Comparison of ENCODE assay signal across 1 cellular context in the genomic region with DNA sequence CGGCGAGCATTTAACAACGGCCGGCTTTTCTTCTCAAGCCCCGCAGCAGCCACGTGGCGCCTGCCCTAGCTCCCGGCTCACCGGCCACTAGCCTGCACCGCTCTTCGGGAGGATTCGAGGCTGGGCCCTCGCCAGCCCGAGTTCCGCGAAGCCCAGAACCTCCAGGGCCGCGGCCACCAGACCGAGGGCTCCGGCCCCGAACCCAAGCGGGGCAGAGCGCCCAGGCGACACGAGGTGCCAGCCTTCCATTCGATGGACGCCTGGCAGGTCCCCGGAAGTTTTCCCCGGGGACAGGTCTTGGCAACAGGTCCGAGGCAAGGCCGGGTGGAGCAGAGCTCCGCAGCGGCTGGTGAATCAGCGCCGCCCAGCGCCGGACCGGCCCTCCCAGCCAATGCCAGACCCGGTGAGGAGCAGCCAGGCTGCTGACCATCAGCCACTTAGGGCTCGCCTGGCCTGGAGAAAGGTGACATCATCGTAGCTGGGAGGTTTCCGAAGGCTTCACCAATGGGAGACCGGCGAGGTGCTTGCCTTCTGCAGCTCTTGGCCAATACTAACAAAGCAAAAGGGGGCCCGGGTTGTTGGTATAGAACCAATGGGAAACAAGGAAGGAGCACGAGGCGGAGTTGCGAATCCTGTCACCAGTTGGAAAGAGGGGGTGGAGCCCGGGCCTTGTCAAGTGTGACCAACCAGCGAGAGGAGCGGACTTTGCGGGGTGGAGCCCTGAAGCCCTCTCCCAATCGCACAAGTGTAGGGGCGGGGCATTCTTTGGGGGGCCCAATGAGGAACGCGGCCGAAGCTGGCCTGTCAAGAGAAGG.
TF ChIP-seq lines count a peak whose summit lies in the region.

No MANE protein-coding gene starts in this region.

TF ChIP-seq in K562, 482 proteins besides CTCF, POLR2A, EP300 and RAD21 (continued from another document and continues in another):
- TF ChIP-seq SMAD3 (CRISPR knock-in tag; conservative IDR thresholded peaks at IDR 0.05) (0 out of 2 replicates have a peak, but pooled peaks have one; percentile 48), RBFOX2 (IDR thresholded peaks at IDR 0.05; ENCODE audit: low read depth, low read length) (peak; percentile 93), SIN3A (IDR thresholded peaks at IDR 0.05; ENCODE audit: borderline replicate concordance in 2 of 2, control insufficient read depth in 1 of 2, low read depth in 2 of 2, low read length in 2 of 2) (peak; percentile 65 to 71; a peak in 2 of 4 replicates), POLR2AphosphoS2 (IDR thresholded peaks at IDR 0.05; ENCODE audit: low read length) (peak; percentile 89; the same call in 1 of the 2 replicates), ZBED1 (IDR thresholded peaks at IDR 0.05) (0 out of 2 replicates have a peak, but pooled peaks have one; percentile 48), RNF2 (IDR thresholded peaks at IDR 0.05) (peak; percentile 87), MYC (IDR thresholded peaks at IDR 0.05; ENCODE audit: low read depth, low read length) (peak; percentile 93), MYC (CRISPR knock-in tag; IDR thresholded peaks at IDR 0.05; ENCODE audit: borderline replicate concordance, low read depth) (peak; percentile 97), HIVEP1 (CRISPR knock-in tag; IDR thresholded peaks at IDR 0.05) (no peak), NFRKB (IDR thresholded peaks at IDR 0.05; ENCODE audit: low read depth) (peak; percentile 72; the same call in 1 of the 2 replicates), FOSL1 (tag; conservative IDR thresholded peaks at IDR 0.05) (peak; percentile 84), RBM14 (IDR thresholded peaks at IDR 0.05; ENCODE audit: borderline replicate concordance, insufficient read depth, low read depth, low read length) (0 out of 2 replicates have a peak, but pooled peaks have one; percentile 74), SRSF1 (IDR thresholded peaks at IDR 0.05; ENCODE audit: low read depth, low read length) (peak; percentile 85; the same call in 1 of the 2 replicates), NRF1 (conservative IDR thresholded peaks at IDR 0.05 in 1 of 2, IDR thresholded peaks at IDR 0.05 in 1 of 2) (peak; percentile 74 to 81), TAF9B (IDR thresholded peaks at IDR 0.05; ENCODE audit: partially characterized antibody) (peak; percentile 75), CREBBP (IDR thresholded peaks at IDR 0.05; ENCODE audit: low read depth, low read length) (no peak), CBX5 (IDR thresholded peaks at IDR 0.05; ENCODE audit: borderline replicate concordance, low read depth) (0 out of 2 replicates have a peak, but pooled peaks have one; percentile 35), CSDE1 (IDR thresholded peaks at IDR 0.05) (no peak), NR3C1 (CRISPR knock-in tag; IDR thresholded peaks at IDR 0.05) (no peak), ZC3H8 (IDR thresholded peaks at IDR 0.05) (peak; percentile 62; the same call in 1 of the 2 replicates), ZBTB1 (CRISPR knock-in tag; IDR thresholded peaks at IDR 0.05; ENCODE audit: borderline replicate concordance, low read depth) (no peak), MAFK (IDR thresholded peaks at IDR 0.05; ENCODE audit: low read length) (no peak; the same call in 1 of the 2 replicates), ELF1 (tag; IDR thresholded peaks at IDR 0.05) (peak; percentile 65; the same call in 1 of the 2 replicates), EP400 (IDR thresholded peaks at IDR 0.05) (peak; percentile 98), PTTG1 (tag; IDR thresholded peaks at IDR 0.05; ENCODE audit: low read depth) (no peak), PPARD (CRISPR knock-in tag; IDR thresholded peaks at IDR 0.05) (no peak), KHSRP (IDR thresholded peaks at IDR 0.05) (no peak), CEBPB (tag; IDR thresholded peaks at IDR 0.05) (peak; percentile 69), RHOXF2B (CRISPR knock-in tag; conservative IDR thresholded peaks at IDR 0.05) (no peak), KDM5B (IDR thresholded peaks at IDR 0.05; ENCODE audit: insufficient replicate concordance, low read depth, low read length) (peak; percentile 55)
- TF ChIP-seq, protein P1, sequence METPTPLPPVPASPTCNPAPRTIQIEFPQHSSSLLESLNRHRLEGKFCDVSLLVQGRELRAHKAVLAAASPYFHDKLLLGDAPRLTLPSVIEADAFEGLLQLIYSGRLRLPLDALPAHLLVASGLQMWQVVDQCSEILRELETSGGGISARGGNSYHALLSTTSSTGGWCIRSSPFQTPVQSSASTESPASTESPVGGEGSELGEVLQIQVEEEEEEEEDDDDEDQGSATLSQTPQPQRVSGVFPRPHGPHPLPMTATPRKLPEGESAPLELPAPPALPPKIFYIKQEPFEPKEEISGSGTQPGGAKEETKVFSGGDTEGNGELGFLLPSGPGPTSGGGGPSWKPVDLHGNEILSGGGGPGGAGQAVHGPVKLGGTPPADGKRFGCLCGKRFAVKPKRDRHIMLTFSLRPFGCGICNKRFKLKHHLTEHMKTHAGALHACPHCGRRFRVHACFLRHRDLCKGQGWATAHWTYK (CRISPR knock-in tag; IDR thresholded peaks at IDR 0.05), result peak; percentile 78
- TF ChIP-seq, protein P2, sequence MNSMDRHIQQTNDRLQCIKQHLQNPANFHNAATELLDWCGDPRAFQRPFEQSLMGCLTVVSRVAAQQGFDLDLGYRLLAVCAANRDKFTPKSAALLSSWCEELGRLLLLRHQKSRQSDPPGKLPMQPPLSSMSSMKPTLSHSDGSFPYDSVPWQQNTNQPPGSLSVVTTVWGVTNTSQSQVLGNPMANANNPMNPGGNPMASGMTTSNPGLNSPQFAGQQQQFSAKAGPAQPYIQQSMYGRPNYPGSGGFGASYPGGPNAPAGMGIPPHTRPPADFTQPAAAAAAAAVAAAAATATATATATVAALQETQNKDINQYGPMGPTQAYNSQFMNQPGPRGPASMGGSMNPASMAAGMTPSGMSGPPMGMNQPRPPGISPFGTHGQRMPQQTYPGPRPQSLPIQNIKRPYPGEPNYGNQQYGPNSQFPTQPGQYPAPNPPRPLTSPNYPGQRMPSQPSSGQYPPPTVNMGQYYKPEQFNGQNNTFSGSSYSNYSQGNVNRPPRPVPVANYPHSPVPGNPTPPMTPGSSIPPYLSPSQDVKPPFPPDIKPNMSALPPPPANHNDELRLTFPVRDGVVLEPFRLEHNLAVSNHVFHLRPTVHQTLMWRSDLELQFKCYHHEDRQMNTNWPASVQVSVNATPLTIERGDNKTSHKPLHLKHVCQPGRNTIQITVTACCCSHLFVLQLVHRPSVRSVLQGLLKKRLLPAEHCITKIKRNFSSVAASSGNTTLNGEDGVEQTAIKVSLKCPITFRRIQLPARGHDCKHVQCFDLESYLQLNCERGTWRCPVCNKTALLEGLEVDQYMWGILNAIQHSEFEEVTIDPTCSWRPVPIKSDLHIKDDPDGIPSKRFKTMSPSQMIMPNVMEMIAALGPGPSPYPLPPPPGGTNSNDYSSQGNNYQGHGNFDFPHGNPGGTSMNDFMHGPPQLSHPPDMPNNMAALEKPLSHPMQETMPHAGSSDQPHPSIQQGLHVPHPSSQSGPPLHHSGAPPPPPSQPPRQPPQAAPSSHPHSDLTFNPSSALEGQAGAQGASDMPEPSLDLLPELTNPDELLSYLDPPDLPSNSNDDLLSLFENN (IDR thresholded peaks at IDR 0.05; ENCODE audit: low read depth in 2 of 2, low read length in 2 of 2), result peak in 1 of 2 experiments; percentile 18; a peak in 1 of 4 replicates
- TF ChIP-seq, protein P3, sequence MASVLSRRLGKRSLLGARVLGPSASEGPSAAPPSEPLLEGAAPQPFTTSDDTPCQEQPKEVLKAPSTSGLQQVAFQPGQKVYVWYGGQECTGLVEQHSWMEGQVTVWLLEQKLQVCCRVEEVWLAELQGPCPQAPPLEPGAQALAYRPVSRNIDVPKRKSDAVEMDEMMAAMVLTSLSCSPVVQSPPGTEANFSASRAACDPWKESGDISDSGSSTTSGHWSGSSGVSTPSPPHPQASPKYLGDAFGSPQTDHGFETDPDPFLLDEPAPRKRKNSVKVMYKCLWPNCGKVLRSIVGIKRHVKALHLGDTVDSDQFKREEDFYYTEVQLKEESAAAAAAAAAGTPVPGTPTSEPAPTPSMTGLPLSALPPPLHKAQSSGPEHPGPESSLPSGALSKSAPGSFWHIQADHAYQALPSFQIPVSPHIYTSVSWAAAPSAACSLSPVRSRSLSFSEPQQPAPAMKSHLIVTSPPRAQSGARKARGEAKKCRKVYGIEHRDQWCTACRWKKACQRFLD (CRISPR knock-in tag; IDR thresholded peaks at IDR 0.05), result peak; percentile 96
- TF ChIP-seq, protein P4, sequence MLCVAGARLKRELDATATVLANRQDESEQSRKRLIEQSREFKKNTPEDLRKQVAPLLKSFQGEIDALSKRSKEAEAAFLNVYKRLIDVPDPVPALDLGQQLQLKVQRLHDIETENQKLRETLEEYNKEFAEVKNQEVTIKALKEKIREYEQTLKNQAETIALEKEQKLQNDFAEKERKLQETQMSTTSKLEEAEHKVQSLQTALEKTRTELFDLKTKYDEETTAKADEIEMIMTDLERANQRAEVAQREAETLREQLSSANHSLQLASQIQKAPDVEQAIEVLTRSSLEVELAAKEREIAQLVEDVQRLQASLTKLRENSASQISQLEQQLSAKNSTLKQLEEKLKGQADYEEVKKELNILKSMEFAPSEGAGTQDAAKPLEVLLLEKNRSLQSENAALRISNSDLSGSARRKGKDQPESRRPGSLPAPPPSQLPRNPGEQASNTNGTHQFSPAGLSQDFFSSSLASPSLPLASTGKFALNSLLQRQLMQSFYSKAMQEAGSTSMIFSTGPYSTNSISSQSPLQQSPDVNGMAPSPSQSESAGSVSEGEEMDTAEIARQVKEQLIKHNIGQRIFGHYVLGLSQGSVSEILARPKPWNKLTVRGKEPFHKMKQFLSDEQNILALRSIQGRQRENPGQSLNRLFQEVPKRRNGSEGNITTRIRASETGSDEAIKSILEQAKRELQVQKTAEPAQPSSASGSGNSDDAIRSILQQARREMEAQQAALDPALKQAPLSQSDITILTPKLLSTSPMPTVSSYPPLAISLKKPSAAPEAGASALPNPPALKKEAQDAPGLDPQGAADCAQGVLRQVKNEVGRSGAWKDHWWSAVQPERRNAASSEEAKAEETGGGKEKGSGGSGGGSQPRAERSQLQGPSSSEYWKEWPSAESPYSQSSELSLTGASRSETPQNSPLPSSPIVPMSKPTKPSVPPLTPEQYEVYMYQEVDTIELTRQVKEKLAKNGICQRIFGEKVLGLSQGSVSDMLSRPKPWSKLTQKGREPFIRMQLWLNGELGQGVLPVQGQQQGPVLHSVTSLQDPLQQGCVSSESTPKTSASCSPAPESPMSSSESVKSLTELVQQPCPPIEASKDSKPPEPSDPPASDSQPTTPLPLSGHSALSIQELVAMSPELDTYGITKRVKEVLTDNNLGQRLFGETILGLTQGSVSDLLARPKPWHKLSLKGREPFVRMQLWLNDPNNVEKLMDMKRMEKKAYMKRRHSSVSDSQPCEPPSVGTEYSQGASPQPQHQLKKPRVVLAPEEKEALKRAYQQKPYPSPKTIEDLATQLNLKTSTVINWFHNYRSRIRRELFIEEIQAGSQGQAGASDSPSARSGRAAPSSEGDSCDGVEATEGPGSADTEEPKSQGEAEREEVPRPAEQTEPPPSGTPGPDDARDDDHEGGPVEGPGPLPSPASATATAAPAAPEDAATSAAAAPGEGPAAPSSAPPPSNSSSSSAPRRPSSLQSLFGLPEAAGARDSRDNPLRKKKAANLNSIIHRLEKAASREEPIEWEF (CRISPR knock-in tag; IDR thresholded peaks at IDR 0.05), result peak; percentile 81; the same call in 1 of the 2 replicates
- TF ChIP-seq, protein P5, sequence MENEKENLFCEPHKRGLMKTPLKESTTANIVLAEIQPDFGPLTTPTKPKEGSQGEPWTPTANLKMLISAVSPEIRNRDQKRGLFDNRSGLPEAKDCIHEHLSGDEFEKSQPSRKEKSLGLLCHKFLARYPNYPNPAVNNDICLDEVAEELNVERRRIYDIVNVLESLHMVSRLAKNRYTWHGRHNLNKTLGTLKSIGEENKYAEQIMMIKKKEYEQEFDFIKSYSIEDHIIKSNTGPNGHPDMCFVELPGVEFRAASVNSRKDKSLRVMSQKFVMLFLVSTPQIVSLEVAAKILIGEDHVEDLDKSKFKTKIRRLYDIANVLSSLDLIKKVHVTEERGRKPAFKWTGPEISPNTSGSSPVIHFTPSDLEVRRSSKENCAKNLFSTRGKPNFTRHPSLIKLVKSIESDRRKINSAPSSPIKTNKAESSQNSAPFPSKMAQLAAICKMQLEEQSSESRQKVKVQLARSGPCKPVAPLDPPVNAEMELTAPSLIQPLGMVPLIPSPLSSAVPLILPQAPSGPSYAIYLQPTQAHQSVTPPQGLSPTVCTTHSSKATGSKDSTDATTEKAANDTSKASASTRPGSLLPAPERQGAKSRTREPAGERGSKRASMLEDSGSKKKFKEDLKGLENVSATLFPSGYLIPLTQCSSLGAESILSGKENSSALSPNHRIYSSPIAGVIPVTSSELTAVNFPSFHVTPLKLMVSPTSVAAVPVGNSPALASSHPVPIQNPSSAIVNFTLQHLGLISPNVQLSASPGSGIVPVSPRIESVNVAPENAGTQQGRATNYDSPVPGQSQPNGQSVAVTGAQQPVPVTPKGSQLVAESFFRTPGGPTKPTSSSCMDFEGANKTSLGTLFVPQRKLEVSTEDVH (IDR thresholded peaks at IDR 0.05; ENCODE audit: low read depth, partially characterized antibody), result peak; percentile 68
- TF ChIP-seq, protein P6, sequence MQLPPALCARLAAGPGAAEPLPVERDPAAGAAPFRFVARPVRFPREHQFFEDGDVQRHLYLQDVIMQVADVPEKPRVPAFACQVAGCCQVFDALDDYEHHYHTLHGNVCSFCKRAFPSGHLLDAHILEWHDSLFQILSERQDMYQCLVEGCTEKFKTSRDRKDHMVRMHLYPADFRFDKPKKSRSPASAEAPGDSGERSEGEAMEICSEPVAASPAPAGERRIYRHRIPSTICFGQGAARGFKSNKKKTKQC (CRISPR knock-in tag; IDR thresholded peaks at IDR 0.05), result peak; percentile 84
- TF ChIP-seq, protein P7, sequence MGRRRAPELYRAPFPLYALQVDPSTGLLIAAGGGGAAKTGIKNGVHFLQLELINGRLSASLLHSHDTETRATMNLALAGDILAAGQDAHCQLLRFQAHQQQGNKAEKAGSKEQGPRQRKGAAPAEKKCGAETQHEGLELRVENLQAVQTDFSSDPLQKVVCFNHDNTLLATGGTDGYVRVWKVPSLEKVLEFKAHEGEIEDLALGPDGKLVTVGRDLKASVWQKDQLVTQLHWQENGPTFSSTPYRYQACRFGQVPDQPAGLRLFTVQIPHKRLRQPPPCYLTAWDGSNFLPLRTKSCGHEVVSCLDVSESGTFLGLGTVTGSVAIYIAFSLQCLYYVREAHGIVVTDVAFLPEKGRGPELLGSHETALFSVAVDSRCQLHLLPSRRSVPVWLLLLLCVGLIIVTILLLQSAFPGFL (CRISPR knock-in tag; IDR thresholded peaks at IDR 0.05), result no peak
- TF ChIP-seq, protein P8, sequence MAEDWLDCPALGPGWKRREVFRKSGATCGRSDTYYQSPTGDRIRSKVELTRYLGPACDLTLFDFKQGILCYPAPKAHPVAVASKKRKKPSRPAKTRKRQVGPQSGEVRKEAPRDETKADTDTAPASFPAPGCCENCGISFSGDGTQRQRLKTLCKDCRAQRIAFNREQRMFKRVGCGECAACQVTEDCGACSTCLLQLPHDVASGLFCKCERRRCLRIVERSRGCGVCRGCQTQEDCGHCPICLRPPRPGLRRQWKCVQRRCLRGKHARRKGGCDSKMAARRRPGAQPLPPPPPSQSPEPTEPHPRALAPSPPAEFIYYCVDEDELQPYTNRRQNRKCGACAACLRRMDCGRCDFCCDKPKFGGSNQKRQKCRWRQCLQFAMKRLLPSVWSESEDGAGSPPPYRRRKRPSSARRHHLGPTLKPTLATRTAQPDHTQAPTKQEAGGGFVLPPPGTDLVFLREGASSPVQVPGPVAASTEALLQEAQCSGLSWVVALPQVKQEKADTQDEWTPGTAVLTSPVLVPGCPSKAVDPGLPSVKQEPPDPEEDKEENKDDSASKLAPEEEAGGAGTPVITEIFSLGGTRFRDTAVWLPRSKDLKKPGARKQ (CRISPR knock-in tag; IDR thresholded peaks at IDR 0.05), result no peak
